15 cellular contexts compared by ENCODE assay signal in the genomic region with DNA sequence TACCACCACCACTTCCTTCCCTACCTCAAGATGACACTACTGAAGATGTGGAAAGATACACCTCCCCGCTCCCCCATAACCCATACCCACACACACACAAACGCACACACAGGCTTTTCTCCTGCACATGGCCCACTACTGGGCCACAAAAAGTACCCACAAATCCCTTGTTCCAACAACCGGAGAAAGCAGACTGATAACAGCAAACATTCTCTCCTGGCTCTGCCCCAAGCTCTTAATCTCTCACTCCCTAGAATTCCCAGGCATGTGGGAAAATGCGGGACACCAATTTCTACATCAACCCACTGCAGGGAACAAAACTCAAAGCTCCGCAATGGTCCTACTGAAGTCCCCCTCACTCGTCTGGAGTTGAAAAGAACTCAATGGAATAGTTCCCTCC.
DNase-seq lines count a peak whose midpoint lies in the region; ATAC-seq, FAIRE-seq and TF ChIP-seq lines count a peak whose summit lies in the region.
"Had no signal": no experiment of that assay in that cellular context is flagged by ENCODE, and none has a peak within 500 bp of the region (broad histone marks: within the 10 kb centered on the region; RNA-seq: fewer than 3 reads in every experiment).

No MANE protein-coding gene starts in this region.

- H3K9ac ChIP-seq in K562 (ENCODE audit: insufficient read depth in 1 of 2, low read depth in 2 of 2, low read length in 2 of 2) (no peak overlapping the region), smooth muscle cell (ENCODE audit: low read depth) (no peak overlapping the region)
- H3K9ac ChIP-seq: GM23248 had no signal

- no peak for TF ChIP-seq RAD21 in K562 (CRISPR knock-in tag; conservative IDR thresholded peaks at IDR 0.05 in 1 of 2, IDR thresholded peaks at IDR 0.05 in 1 of 2)

- ATAC-seq in right cardiac atrium (peak; percentile 33 to 39), Right ventricle myocardium superior (ENCODE audit: poor library complexity) (no peak), K562 (no peak; the same call in 2 of the 3 replicates)
- ATAC-seq: GM12878 had no signal

- H2AFZ ChIP-seq in K562 (ENCODE audit: low read depth, low read length) (peak overlapping the region; percentile 30; the same call in 1 of the 2 replicates), smooth muscle cell (ENCODE audit: low read depth) (no peak overlapping the region)
- H2AFZ ChIP-seq: GM23248 had no signal

- POLR2A ChIA-PET in K562 (lab: Yijun Ruan, JAX), result interaction anchor here (1.2 kb wide), 1 partner anchor 50 kb away, joined by 3 read pairs; no protein-coding TSS in a partner anchor

- no peak overlapping the region for H3K27ac ChIP-seq in right cardiac atrium (ENCODE audit: low read length)
- H3K27ac ChIP-seq in K562 (ENCODE audit: extremely low read depth, low read depth, low read length), result no peak overlapping the region
- peak overlapping the region in 3 of 4 donors; percentile 37 to 77 (median 76) for H3K27ac ChIP-seq in esophagus squamous epithelium
- no peak overlapping the region for H3K27ac ChIP-seq in smooth muscle cell (ENCODE audit: low read depth)
- no peak overlapping the region for H3K27ac ChIP-seq in substantia nigra (ENCODE audit: low read depth, low read length, poor library complexity, severe bottlenecking)
- H3K27ac ChIP-seq: 22Rv1, GM23248 had no signal

- H3K4me3 ChIP-seq in right cardiac atrium (ENCODE audit: low read length) (no peak overlapping the region), K562 (no peak overlapping the region), esophagus squamous epithelium (no peak overlapping the region), smooth muscle cell (no peak overlapping the region)
- H3K4me3 ChIP-seq: GM12878, GM23248 had no signal

- intact Hi-C loops in right cardiac atrium (cut with DNase I) (no loop called here), Right ventricle myocardium superior (cut with DNase I) (no loop called here), K562 (cut with micrococcal nuclease) (no loop called here), esophagus squamous epithelium (cut with DNase I) (no loop called here)

- no peak for TF ChIP-seq CTCF in K562 (IDR thresholded peaks at IDR 0.05 in 2 of 3, conservative IDR thresholded peaks at IDR 0.05 in 1 of 3; ENCODE audit: insufficient read depth in 2 of 3, low read depth in 1 of 3, low read length in 3 of 3)
- TF ChIP-seq CTCF in esophagus squamous epithelium (IDR thresholded peaks at IDR 0.05), result no peak
- TF ChIP-seq CTCF in smooth muscle cell (IDR thresholded peaks at IDR 0.05; ENCODE audit: borderline replicate concordance, insufficient read depth, poor library complexity, severe bottlenecking), result no peak

- H3F3A ChIP-seq in smooth muscle cell (ENCODE audit: low read depth), result no peaks in the 10 kb centered on the region

- TF ChIP-seq POLR2A in K562 (conservative IDR thresholded peaks at IDR 0.05) (no peak), esophagus squamous epithelium (IDR thresholded peaks at IDR 0.05) (no peak)

- H3K4me1 ChIP-seq in right cardiac atrium (ENCODE audit: control insufficient read depth, insufficient read depth, low read length) (no peaks in the 10 kb centered on the region), K562 (replicated peaks in 1 of 2; ENCODE audit: control insufficient read depth in 2 of 2, insufficient read depth in 2 of 2, low read length in 2 of 2) (peaks cover 19 to 51% of the 10 kb centered on the region in 2 experiments), esophagus squamous epithelium (peaks cover 8 to 53% (median 18%) of the 10 kb centered on the region in 3 donors), smooth muscle cell (ENCODE audit: low read depth) (no peaks in the 10 kb centered on the region)

- no peaks in the 10 kb centered on the region for H3K9me1 ChIP-seq in K562 (ENCODE audit: control insufficient read depth, insufficient read depth, low read length)

- H3K9me3 ChIP-seq in right cardiac atrium (ENCODE audit: control insufficient read depth, low read length) (no peaks in the 10 kb centered on the region), K562 (replicated peaks; ENCODE audit: control insufficient read depth, insufficient read depth, low read depth, low read length) (no peaks in the 10 kb centered on the region), esophagus squamous epithelium (no peaks in the 10 kb centered on the region), smooth muscle cell (replicated peaks; ENCODE audit: low read depth) (no peaks in the 10 kb centered on the region)

- 52% methylated on average over 6 of the region's 6 CpGs for WGBS in right cardiac atrium
- whole genome bisulfite sequencing in K562 (ENCODE audit: insufficient coverage, low coverage, missing lambda C conversion rate), result 20% methylated on average over 6 of the region's 6 CpGs
- WGBS in esophagus squamous epithelium, 2 donors, result 66 to 67% methylated on average over 5 to 6 of the region's 6 CpGs
- 33% methylated on average over 6 of the region's 6 CpGs for WGBS in smooth muscle cell (ENCODE audit: low lambda C conversion rate)

- in situ Hi-C loops in K562 (cut with MboI), result no loop called here

- no peaks in the 10 kb centered on the region for H3K79me2 ChIP-seq in K562 (ENCODE audit: control insufficient read depth, insufficient read depth, low read length)
- no peaks in the 10 kb centered on the region for H3K79me2 ChIP-seq in smooth muscle cell (ENCODE audit: low read depth)

- no peak for DNase-seq in right cardiac atrium
- no peak for DNase-seq in Right ventricle myocardium superior
- no peak for DNase-seq in K562 (ENCODE audit: extremely low read depth in 1 of 4, low spot score in 3 of 4)
- DNase-seq in esophagus squamous epithelium (lab: John Stamatoyannopoulos, UW), result no peak
- DNase-seq in smooth muscle cell (lab: John Stamatoyannopoulos, UW; ENCODE audit: unreplicated experiment), result no peak
- no peak for DNase-seq in NCI-H2171 (lab: John Stamatoyannopoulos, UW)
- DNase-seq in CD1c-positive myeloid dendritic cell (ENCODE audit: extremely low spot score), result no peak
- no peak for DNase-seq in substantia nigra (lab: John Stamatoyannopoulos, UW)
- DNase-seq: CD8-positive, alpha-beta memory T cell; DMS 273 treated with DMSO at 0.1 percent for 48 hours; GM23248; H7 had no signal

- FAIRE-seq in K562 (lab: Jason Lieb, UNC), result no peak
- FAIRE-seq: GM12878, GM18507 had no signal

- TF ChIP-seq EP300 in K562 (IDR thresholded peaks at IDR 0.05; ENCODE audit: low read length), result no peak

- BruUV-seq in K562 (replicated peaks; lab: Mats Ljungman, UMichigan), result no TSS peak

- H3K36me3 ChIP-seq in K562 (ENCODE audit: control insufficient read depth, insufficient read depth, low read length) (no peaks in the 10 kb centered on the region), esophagus squamous epithelium (no peaks in the 10 kb centered on the region), smooth muscle cell (ENCODE audit: low read depth) (no peaks in the 10 kb centered on the region)

- no peaks in the 10 kb centered on the region for H4K20me1 ChIP-seq in K562 (replicated peaks; ENCODE audit: control insufficient read depth, insufficient read depth, low read length)
- H4K20me1 ChIP-seq in smooth muscle cell (ENCODE audit: low read depth), result no peaks in the 10 kb centered on the region

- H3K27me3 ChIP-seq in right cardiac atrium (ENCODE audit: control insufficient read depth, insufficient read depth) (no peaks in the 10 kb centered on the region), K562 (ENCODE audit: control insufficient read depth in 2 of 2, insufficient read depth in 2 of 2, low read length in 2 of 2) (no peaks in the 10 kb centered on the region), esophagus squamous epithelium (no peaks in the 10 kb centered on the region), smooth muscle cell (ENCODE audit: low read depth) (no peaks in the 10 kb centered on the region)

- no peak overlapping the region for H3K4me2 ChIP-seq in K562 (ENCODE audit: insufficient read depth, low read length)
- H3K4me2 ChIP-seq in smooth muscle cell, result peak overlapping the region; percentile 49

- CTCF ChIA-PET in K562 (lab: Yijun Ruan, JAX; ENCODE audit: low intra/inter-chr PET ratio), result no interaction called here

Comparison
In these comparisons a context has a peak if more than half of its experiments do, and no peak if none do; other contexts are left out.
1. ATAC-seq: peak in right cardiac atrium (2 of 2); none in Right ventricle myocardium superior (single experiment) and K562 (single experiment).
2. H3K27ac ChIP-seq: peak in esophagus squamous epithelium (3 of 4); none in right cardiac atrium (single experiment), K562 (single experiment), smooth muscle cell (single experiment) and substantia nigra (single experiment).